ENCODE assay signal across 1 cellular context in genomic region chr7:74269757-74270277, GRCh38.
TF ChIP-seq lines count a peak whose summit lies in the region.

No MANE protein-coding gene starts in this region.

TF ChIP-seq in K562, 482 proteins besides CTCF, POLR2A, EP300 and RAD21 (continued from another document and continues in another):
- no peak for TF ChIP-seq SOX6 (IDR thresholded peaks at IDR 0.05)
- TF ChIP-seq TARDBP (IDR thresholded peaks at IDR 0.05) = no peak
- TF ChIP-seq PRDM10 (IDR thresholded peaks at IDR 0.05; ENCODE audit: partially characterized antibody) = peak; percentile 23
- TF ChIP-seq HDAC8 (tag; IDR thresholded peaks at IDR 0.05) = no peak
- no peak for TF ChIP-seq NFATC3 (IDR thresholded peaks at IDR 0.05)
- TF ChIP-seq ARID4B (CRISPR knock-in tag; IDR thresholded peaks at IDR 0.05) = no peak
- no peak for TF ChIP-seq FOSL1 (tag; conservative IDR thresholded peaks at IDR 0.05)
- TF ChIP-seq RBM34 (IDR thresholded peaks at IDR 0.05; ENCODE audit: borderline replicate concordance, insufficient read depth, low read length) = no peak
- TF ChIP-seq ZNF766 (CRISPR knock-in tag; conservative IDR thresholded peaks at IDR 0.05) = peak; percentile 81
- TF ChIP-seq TRIM25 (IDR thresholded peaks at IDR 0.05; ENCODE audit: borderline replicate concordance) = no peak
- no peak for TF ChIP-seq PHB2 (IDR thresholded peaks at IDR 0.05; ENCODE audit: low read depth)
- no peak for TF ChIP-seq ZSCAN29 (IDR thresholded peaks at IDR 0.05)
- TF ChIP-seq ZNF75A (CRISPR knock-in tag; IDR thresholded peaks at IDR 0.05) = no peak
- no peak for TF ChIP-seq MITF (IDR thresholded peaks at IDR 0.05)
- TF ChIP-seq HMGN3 (IDR thresholded peaks at IDR 0.05; ENCODE audit: borderline replicate concordance, extremely low read depth, insufficient read length, low read depth, low read length) = no peak
- no peak for TF ChIP-seq SMC3 (conservative IDR thresholded peaks at IDR 0.05; ENCODE audit: insufficient read depth, low read depth, low read length)
- TF ChIP-seq FOXO4 (CRISPR knock-in tag; IDR thresholded peaks at IDR 0.05) = no peak
- no peak for TF ChIP-seq IRF2 (CRISPR knock-in tag; IDR thresholded peaks at IDR 0.05)
- TF ChIP-seq RUNX1 (IDR thresholded peaks at IDR 0.05; ENCODE audit: low read depth) = no peak
- TF ChIP-seq ZNF143 (CRISPR knock-in tag; IDR thresholded peaks at IDR 0.05) = no peak
- no peak for TF ChIP-seq IFI16 (CRISPR knock-in tag; IDR thresholded peaks at IDR 0.05)
- no peak for TF ChIP-seq MAFK (IDR thresholded peaks at IDR 0.05; ENCODE audit: low read length)
- TF ChIP-seq MCM5 (IDR thresholded peaks at IDR 0.05; ENCODE audit: low read depth) = no peak
- TF ChIP-seq E2F8 (IDR thresholded peaks at IDR 0.05; ENCODE audit: low read depth, partially characterized antibody) = no peak
- no peak for TF ChIP-seq POLR2G (IDR thresholded peaks at IDR 0.05; ENCODE audit: low read depth, low read length)
- no peak for TF ChIP-seq L3MBTL2 (IDR thresholded peaks at IDR 0.05)
- TF ChIP-seq HCFC1 (IDR thresholded peaks at IDR 0.05; ENCODE audit: low read depth, low read length) = no peak
- no peak for TF ChIP-seq ZNF224 (CRISPR knock-in tag; IDR thresholded peaks at IDR 0.05)
- TF ChIP-seq TOE1 (IDR thresholded peaks at IDR 0.05; ENCODE audit: borderline replicate concordance) = peak; percentile 80
- TF ChIP-seq TOE1 (CRISPR knock-in tag; IDR thresholded peaks at IDR 0.05; ENCODE audit: borderline replicate concordance, low read depth) = no peak
- no peak for TF ChIP-seq ERF (CRISPR knock-in tag; IDR thresholded peaks at IDR 0.05)
- peak; percentile 32 to 44; a peak in 1 of 4 replicates for TF ChIP-seq SIN3A (IDR thresholded peaks at IDR 0.05; ENCODE audit: borderline replicate concordance in 2 of 2, control insufficient read depth in 1 of 2, low read depth in 2 of 2, low read length in 2 of 2)
- no peak for TF ChIP-seq CBX3 (IDR thresholded peaks at IDR 0.05; ENCODE audit: borderline replicate concordance in 1 of 2, low read length in 2 of 2)
- TF ChIP-seq ZNF121 (CRISPR knock-in tag; conservative IDR thresholded peaks at IDR 0.05) = no peak
- TF ChIP-seq JUNB (CRISPR knock-in tag; conservative IDR thresholded peaks at IDR 0.05) = no peak
- no peak for TF ChIP-seq ZNF239 (CRISPR knock-in tag; IDR thresholded peaks at IDR 0.05)
- no peak for TF ChIP-seq ZNF77 (CRISPR knock-in tag; IDR thresholded peaks at IDR 0.05)
- TF ChIP-seq NR3C1 (CRISPR knock-in tag; IDR thresholded peaks at IDR 0.05) = no peak
- no peak for TF ChIP-seq TBL1XR1 (IDR thresholded peaks at IDR 0.05; ENCODE audit: low read length in 2 of 2)
- no peak for TF ChIP-seq SNRNP70 (optimal IDR thresholded peaks at IDR 0.05; ENCODE audit: low read depth, low read length)
- TF ChIP-seq HOMEZ (CRISPR knock-in tag; IDR thresholded peaks at IDR 0.05) = no peak
- TF ChIP-seq VEZF1 (CRISPR knock-in tag; IDR thresholded peaks at IDR 0.05) = peak; percentile 79
- no peak for TF ChIP-seq MTA3 (IDR thresholded peaks at IDR 0.05; ENCODE audit: borderline replicate concordance)
- no peak for TF ChIP-seq ZNF707 (CRISPR knock-in tag; conservative IDR thresholded peaks at IDR 0.05)
- no peak for TF ChIP-seq ARHGAP35 (IDR thresholded peaks at IDR 0.05; ENCODE audit: partially characterized antibody)
- no peak for TF ChIP-seq ZNF3 (CRISPR knock-in tag; IDR thresholded peaks at IDR 0.05)
- TF ChIP-seq HNRNPUL1 (IDR thresholded peaks at IDR 0.05; ENCODE audit: low read length) = no peak
- no peak for TF ChIP-seq RBM39 (optimal IDR thresholded peaks at IDR 0.05; ENCODE audit: low read depth, low read length)
- no peak for TF ChIP-seq E2F6 (IDR thresholded peaks at IDR 0.05; ENCODE audit: borderline replicate concordance in 1 of 2, extremely low read depth in 1 of 2, insufficient read depth in 1 of 2, insufficient read length in 1 of 2, low read depth in 1 of 2, low read length in 1 of 2, poor library complexity in 1 of 2, severe bottlenecking in 1 of 2)
